In the genomic region with DNA sequence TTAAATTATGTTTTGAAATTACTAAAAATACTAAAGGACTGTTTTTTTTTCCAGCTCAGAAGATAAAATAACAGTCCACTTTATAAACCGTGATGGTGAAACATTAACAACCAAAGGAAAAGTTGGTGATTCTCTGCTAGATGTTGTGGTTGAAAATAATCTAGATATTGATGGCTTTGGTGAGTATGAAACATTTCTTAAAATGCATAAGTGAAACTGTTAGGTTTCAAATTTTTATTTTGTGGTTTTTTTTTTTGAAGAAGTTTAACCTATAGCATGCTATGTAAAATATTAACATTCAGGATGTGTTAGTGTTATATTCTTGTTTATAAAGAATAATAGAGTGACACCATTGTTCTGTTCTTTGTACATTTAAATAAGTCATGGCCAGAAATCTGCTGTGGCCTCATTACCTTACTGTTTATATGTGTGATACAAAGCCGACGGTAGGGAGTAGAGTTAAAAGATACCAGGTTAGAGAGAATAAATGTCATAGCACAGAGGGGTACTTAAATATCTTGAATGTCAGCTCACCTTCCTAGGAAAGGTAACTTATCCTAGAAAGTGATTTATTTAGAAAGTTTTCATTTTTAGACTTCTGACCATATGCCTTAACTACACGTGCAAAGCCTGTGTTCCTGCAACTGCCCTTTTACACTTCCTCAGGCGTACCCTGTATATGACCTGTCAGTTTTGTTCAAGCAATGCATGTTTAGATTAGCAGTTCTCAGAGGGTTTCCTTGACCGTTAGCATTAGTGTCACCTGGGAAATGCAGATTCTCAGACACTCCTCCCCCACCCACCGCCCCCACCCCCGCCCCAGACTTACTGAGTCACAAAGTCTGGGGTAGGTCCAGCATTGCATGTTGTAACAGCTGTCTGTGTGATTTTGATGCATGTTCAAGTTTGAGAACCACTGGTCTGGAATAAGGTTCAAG, we compare ENCODE assay signal across 1 cellular context.
TF ChIP-seq lines count a peak whose summit lies in the region.

No MANE protein-coding gene starts in this region.

TF ChIP-seq in K562, 482 proteins besides CTCF, POLR2A, EP300 and RAD21 (continued from another document and continues in another):
- TF ChIP-seq, protein P1, sequence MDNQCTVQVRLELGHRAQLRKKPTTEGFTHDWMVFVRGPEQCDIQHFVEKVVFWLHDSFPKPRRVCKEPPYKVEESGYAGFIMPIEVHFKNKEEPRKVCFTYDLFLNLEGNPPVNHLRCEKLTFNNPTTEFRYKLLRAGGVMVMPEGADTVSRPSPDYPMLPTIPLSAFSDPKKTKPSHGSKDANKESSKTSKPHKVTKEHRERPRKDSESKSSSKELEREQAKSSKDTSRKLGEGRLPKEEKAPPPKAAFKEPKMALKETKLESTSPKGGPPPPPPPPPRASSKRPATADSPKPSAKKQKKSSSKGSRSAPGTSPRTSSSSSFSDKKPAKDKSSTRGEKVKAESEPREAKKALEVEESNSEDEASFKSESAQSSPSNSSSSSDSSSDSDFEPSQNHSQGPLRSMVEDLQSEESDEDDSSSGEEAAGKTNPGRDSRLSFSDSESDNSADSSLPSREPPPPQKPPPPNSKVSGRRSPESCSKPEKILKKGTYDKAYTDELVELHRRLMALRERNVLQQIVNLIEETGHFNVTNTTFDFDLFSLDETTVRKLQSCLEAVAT (IDR thresholded peaks at IDR 0.05) = no peak
- TF ChIP-seq L3MBTL2 (IDR thresholded peaks at IDR 0.05) (no peak), MAFF (IDR thresholded peaks at IDR 0.05; ENCODE audit: low read length) (no peak), FOXK2 (conservative IDR thresholded peaks at IDR 0.05 in 1 of 2, IDR thresholded peaks at IDR 0.05 in 1 of 2; ENCODE audit: low read depth in 2 of 2) (0 out of 4 replicates have a peak, but pooled peaks of 1 of the 2 experiments have one; percentile 54), SNIP1 (IDR thresholded peaks at IDR 0.05; ENCODE audit: low read depth) (no peak), ZFP1 (CRISPR knock-in tag; IDR thresholded peaks at IDR 0.05) (no peak), STAT5B (CRISPR knock-in tag; IDR thresholded peaks at IDR 0.05) (no peak), DNMT1 (IDR thresholded peaks at IDR 0.05) (no peak), ESRRA (IDR thresholded peaks at IDR 0.05; ENCODE audit: borderline replicate concordance, low read depth) (no peak), ZNF134 (CRISPR knock-in tag; conservative IDR thresholded peaks at IDR 0.05) (no peak), ZNF589 (CRISPR knock-in tag; IDR thresholded peaks at IDR 0.05; ENCODE audit: low read depth) (no peak), NR4A1 (CRISPR knock-in tag; IDR thresholded peaks at IDR 0.05) (no peak), NR4A1 (tag; IDR thresholded peaks at IDR 0.05) (no peak), GTF2A2 (tag; IDR thresholded peaks at IDR 0.05) (no peak), RBM25 (IDR thresholded peaks at IDR 0.05; ENCODE audit: low read depth, low read length, severe bottlenecking) (no peak), ARID2 (IDR thresholded peaks at IDR 0.05) (no peak), NCOA4 (IDR thresholded peaks at IDR 0.05; ENCODE audit: partially characterized antibody) (no peak), CBFA2T3 (IDR thresholded peaks at IDR 0.05) (peak; percentile 64), ARHGAP35 (IDR thresholded peaks at IDR 0.05; ENCODE audit: partially characterized antibody) (no peak), TCFL5 (CRISPR knock-in tag; conservative IDR thresholded peaks at IDR 0.05) (no peak), PHF8 (IDR thresholded peaks at IDR 0.05; ENCODE audit: borderline replicate concordance, low read length) (no peak), BACH1 (tag; IDR thresholded peaks at IDR 0.05) (no peak), NCOA1 (IDR thresholded peaks at IDR 0.05; ENCODE audit: low read depth) (no peak), FOXJ2 (tag; IDR thresholded peaks at IDR 0.05) (no peak), TEAD4 (IDR thresholded peaks at IDR 0.05; ENCODE audit: low read length) (peak; percentile 47; the same call in 1 of the 2 replicates), TEAD4 (CRISPR knock-in tag; IDR thresholded peaks at IDR 0.05; ENCODE audit: borderline replicate concordance) (no peak), HDAC6 (IDR thresholded peaks at IDR 0.05; ENCODE audit: low read depth, low read length) (no peak), ZNF316 (IDR thresholded peaks at IDR 0.05) (no peak), BMI1 (IDR thresholded peaks at IDR 0.05; ENCODE audit: low read length) (no peak), MTA2 (IDR thresholded peaks at IDR 0.05; ENCODE audit: low read depth) (no peak)
- TF ChIP-seq, protein P2, sequence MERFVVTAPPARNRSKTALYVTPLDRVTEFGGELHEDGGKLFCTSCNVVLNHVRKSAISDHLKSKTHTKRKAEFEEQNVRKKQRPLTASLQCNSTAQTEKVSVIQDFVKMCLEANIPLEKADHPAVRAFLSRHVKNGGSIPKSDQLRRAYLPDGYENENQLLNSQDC (CRISPR knock-in tag; IDR thresholded peaks at IDR 0.05) = no peak
- TF ChIP-seq, protein P3, sequence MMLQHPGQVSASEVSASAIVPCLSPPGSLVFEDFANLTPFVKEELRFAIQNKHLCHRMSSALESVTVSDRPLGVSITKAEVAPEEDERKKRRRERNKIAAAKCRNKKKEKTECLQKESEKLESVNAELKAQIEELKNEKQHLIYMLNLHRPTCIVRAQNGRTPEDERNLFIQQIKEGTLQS (IDR thresholded peaks at IDR 0.05) = no peak
- TF ChIP-seq, protein P3 (CRISPR knock-in tag; conservative IDR thresholded peaks at IDR 0.05) = no peak
- TF ChIP-seq, protein P4, sequence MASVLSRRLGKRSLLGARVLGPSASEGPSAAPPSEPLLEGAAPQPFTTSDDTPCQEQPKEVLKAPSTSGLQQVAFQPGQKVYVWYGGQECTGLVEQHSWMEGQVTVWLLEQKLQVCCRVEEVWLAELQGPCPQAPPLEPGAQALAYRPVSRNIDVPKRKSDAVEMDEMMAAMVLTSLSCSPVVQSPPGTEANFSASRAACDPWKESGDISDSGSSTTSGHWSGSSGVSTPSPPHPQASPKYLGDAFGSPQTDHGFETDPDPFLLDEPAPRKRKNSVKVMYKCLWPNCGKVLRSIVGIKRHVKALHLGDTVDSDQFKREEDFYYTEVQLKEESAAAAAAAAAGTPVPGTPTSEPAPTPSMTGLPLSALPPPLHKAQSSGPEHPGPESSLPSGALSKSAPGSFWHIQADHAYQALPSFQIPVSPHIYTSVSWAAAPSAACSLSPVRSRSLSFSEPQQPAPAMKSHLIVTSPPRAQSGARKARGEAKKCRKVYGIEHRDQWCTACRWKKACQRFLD (CRISPR knock-in tag; IDR thresholded peaks at IDR 0.05) = no peak
- TF ChIP-seq, protein P5, sequence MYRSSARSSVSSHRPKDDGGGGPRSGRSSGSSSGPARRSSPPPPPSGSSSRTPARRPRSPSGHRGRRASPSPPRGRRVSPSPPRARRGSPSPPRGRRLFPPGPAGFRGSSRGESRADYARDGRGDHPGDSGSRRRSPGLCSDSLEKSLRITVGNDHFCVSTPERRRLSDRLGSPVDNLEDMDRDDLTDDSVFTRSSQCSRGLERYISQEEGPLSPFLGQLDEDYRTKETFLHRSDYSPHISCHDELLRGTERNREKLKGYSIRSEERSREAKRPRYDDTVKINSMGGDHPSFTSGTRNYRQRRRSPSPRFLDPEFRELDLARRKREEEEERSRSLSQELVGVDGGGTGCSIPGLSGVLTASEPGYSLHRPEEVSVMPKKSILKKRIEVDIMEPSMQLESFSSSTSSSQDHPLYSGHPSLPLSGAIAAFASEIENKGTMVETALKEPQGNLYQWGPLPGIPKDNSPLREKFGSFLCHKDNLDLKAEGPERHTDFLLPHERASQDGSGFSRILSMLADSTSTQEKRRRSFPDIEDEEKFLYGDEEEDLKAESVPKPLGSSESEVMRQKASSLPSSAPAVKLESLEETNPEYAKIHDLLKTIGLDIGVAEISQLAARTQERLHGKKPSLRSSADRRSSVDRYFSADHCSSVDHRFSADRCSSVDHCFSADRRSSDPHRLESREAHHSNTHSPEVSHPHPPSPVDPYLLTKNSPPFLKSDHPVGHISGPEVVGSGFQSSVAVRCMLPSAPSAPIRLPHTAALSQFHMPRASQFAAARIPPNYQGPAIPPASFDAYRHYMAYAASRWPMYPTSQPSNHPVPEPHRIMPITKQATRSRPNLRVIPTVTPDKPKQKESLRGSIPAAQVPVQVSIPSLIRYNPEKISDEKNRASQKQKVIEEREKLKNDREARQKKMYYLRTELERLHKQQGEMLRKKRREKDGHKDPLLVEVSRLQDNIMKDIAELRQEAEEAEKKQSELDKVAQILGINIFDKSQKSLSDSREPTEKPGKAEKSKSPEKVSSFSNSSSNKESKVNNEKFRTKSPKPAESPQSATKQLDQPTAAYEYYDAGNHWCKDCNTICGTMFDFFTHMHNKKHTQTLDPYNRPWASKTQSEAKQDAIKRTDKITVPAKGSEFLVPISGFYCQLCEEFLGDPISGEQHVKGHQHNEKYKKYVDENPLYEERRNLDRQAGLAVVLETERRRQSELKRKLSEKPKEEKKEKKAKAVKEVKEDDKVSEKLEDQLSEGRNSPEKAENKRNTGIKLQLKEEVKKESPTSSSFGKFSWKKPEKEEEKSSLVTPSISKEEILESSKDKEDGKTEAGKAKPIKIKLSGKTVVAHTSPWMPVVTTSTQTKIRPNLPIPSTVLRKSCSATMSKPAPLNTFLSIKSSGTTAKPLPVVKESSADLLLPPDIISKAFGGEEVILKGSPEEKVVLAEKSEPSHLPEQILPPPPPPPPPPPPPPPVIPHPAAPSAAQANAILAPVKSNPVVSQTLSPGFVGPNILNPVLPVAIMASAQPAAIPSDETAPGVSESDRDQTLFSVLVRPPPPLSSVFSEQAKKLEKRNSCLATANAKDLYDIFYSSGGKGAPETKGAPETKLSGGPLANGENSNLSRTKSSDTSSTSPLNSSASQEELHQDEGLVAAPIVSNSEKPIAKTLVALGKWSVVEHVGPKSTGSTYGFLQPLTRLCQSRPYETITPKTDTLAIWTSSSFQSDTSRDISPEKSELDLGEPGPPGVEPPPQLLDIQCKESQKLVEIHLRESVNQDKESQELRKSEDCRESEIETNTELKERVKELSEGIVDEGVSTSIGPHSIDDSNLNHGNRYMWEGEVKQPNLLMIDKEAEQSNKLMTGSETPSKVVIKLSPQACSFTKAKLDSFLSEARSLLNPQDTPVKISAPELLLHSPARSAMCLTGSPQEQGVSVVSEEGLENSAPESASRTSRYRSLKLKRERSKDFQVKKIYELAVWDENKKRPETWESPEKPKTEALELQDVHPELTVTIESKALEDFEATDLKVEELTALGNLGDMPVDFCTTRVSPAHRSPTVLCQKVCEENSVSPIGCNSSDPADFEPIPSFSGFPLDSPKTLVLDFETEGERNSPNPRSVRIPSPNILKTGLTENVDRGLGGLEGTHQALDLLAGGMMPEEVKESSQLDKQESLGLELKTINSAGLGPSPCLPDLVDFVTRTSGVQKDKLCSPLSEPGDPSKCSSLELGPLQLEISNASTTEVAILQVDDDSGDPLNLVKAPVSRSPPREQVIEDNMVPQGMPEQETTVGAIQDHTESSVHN (IDR thresholded peaks at IDR 0.05; ENCODE audit: borderline replicate concordance in 1 of 2, low read depth in 1 of 2) = no peak
- TF ChIP-seq, protein P6, sequence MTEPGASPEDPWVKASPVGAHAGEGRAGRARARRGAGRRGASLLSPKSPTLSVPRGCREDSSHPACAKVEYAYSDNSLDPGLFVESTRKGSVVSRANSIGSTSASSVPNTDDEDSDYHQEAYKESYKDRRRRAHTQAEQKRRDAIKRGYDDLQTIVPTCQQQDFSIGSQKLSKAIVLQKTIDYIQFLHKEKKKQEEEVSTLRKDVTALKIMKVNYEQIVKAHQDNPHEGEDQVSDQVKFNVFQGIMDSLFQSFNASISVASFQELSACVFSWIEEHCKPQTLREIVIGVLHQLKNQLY (CRISPR knock-in tag; conservative IDR thresholded peaks at IDR 0.05) = no peak
- TF ChIP-seq, protein P7, sequence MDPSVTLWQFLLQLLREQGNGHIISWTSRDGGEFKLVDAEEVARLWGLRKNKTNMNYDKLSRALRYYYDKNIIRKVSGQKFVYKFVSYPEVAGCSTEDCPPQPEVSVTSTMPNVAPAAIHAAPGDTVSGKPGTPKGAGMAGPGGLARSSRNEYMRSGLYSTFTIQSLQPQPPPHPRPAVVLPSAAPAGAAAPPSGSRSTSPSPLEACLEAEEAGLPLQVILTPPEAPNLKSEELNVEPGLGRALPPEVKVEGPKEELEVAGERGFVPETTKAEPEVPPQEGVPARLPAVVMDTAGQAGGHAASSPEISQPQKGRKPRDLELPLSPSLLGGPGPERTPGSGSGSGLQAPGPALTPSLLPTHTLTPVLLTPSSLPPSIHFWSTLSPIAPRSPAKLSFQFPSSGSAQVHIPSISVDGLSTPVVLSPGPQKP (CRISPR knock-in tag; IDR thresholded peaks at IDR 0.05) = no peak
- TF ChIP-seq, protein P8, sequence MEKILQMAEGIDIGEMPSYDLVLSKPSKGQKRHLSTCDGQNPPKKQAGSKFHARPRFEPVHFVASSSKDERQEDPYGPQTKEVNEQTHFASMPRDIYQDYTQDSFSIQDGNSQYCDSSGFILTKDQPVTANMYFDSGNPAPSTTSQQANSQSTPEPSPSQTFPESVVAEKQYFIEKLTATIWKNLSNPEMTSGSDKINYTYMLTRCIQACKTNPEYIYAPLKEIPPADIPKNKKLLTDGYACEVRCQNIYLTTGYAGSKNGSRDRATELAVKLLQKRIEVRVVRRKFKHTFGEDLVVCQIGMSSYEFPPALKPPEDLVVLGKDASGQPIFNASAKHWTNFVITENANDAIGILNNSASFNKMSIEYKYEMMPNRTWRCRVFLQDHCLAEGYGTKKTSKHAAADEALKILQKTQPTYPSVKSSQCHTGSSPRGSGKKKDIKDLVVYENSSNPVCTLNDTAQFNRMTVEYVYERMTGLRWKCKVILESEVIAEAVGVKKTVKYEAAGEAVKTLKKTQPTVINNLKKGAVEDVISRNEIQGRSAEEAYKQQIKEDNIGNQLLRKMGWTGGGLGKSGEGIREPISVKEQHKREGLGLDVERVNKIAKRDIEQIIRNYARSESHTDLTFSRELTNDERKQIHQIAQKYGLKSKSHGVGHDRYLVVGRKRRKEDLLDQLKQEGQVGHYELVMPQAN (IDR thresholded peaks at IDR 0.05; ENCODE audit: borderline replicate concordance) = peak; percentile 57; the same call in 1 of the 2 replicates
- TF ChIP-seq, protein P9, sequence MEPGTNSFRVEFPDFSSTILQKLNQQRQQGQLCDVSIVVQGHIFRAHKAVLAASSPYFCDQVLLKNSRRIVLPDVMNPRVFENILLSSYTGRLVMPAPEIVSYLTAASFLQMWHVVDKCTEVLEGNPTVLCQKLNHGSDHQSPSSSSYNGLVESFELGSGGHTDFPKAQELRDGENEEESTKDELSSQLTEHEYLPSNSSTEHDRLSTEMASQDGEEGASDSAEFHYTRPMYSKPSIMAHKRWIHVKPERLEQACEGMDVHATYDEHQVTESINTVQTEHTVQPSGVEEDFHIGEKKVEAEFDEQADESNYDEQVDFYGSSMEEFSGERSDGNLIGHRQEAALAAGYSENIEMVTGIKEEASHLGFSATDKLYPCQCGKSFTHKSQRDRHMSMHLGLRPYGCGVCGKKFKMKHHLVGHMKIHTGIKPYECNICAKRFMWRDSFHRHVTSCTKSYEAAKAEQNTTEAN (CRISPR knock-in tag; IDR thresholded peaks at IDR 0.05) = no peak
- TF ChIP-seq, protein P10, sequence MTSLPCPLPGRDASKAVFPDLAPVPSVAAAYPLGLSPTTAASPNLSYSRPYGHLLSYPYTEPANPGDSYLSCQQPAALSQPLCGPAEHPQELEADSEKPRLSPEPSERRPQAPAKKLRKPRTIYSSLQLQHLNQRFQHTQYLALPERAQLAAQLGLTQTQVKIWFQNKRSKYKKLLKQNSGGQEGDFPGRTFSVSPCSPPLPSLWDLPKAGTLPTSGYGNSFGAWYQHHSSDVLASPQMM (CRISPR knock-in tag; IDR thresholded peaks at IDR 0.05) = no peak
